Comparison of ENCODE assay signal across 19 cellular contexts in the genomic region with DNA sequence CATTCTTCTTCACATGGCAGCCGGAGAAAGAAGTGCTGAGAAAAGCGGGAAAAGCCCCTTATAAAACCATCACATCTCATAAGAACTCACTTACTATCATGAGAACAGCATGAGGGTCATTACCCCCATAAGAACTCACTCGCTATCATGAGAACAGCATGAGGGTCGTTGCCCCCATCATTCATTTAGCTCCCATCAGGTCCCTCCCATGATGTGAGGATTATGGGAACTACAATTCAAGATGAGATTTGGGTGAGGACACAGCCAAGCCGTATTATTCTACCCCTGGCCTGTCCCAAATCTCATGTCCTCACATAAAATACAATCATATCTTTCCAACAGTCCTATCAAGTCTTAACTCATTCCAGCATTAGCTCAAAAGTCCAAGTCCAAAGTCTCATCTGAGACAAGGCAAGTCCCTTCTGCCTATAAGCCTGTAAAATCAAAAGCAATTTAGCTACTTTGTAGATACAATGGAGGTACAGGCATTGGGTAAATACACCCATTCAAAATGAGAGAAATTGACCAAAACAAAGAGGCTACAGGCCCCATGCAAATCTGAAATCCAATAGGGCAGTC.
DNase-seq lines count a peak whose midpoint lies in the region; ATAC-seq and TF ChIP-seq lines count a peak whose summit lies in the region.
"Had no signal": no experiment of that assay in that cellular context is flagged by ENCODE, and none has a peak within 500 bp of the region (broad histone marks: within the 10 kb centered on the region; RNA-seq: fewer than 3 reads in every experiment).

No MANE protein-coding gene starts in this region.

- no peaks in the 10 kb centered on the region for H3K4me1 ChIP-seq in breast epithelium
- H3K4me1 ChIP-seq in sigmoid colon: peaks cover 0 to 17% (median 8%) of the 10 kb centered on the region in 4 donors
- peaks cover 0 to 22% (median 7%) of the 10 kb centered on the region in 4 donors for H3K4me1 ChIP-seq in transverse colon
- H3K4me1 ChIP-seq: BE2C, colonic mucosa, foreskin keratinocyte had no signal

- peaks cover 18% of the 10 kb centered on the region for H3K27me3 Mint-ChIP-seq in T-helper 17 cell
- H3K27me3 Mint-ChIP-seq: stimulated activated memory B cell treated with anti-CD40 and anti-IgM and Interleukin-4, amounts not matched to agents 10 μg/mL and 1 μg/mL and 100 μg/mL, for 72 hours had no signal

- no peaks in the 10 kb centered on the region for H3K36me3 Mint-ChIP-seq in T-helper 17 cell (ENCODE audit: low read depth)
- H3K36me3 Mint-ChIP-seq: naive B cell; stimulated activated memory B cell treated with anti-CD40 and anti-IgM and Interleukin-4, amounts not matched to agents 10 μg/mL and 1 μg/mL and 100 μg/mL, for 72 hours had no signal

- no peak for TF ChIP-seq CTCF in breast epithelium (IDR thresholded peaks at IDR 0.05)
- TF ChIP-seq CTCF in sigmoid colon (IDR thresholded peaks at IDR 0.05): no peak
- TF ChIP-seq CTCF in transverse colon (IDR thresholded peaks at IDR 0.05): no peak

- TF ChIP-seq POLR2A in breast epithelium (IDR thresholded peaks at IDR 0.05) (no peak), sigmoid colon (IDR thresholded peaks at IDR 0.05) (no peak), transverse colon (IDR thresholded peaks at IDR 0.05) (no peak)

- H3K27ac Mint-ChIP-seq in T-helper 17 cell: no peak overlapping the region
- H3K27ac Mint-ChIP-seq: naive B cell; stimulated activated memory B cell treated with anti-CD40 and anti-IgM and Interleukin-4, amounts not matched to agents 10 μg/mL and 1 μg/mL and 100 μg/mL, for 72 hours had no signal

- no peaks in the 10 kb centered on the region for H3K4me1 Mint-ChIP-seq in T-helper 17 cell
- H3K4me1 Mint-ChIP-seq: naive B cell; stimulated activated memory B cell treated with anti-CD40 and anti-IgM and Interleukin-4, amounts not matched to agents 10 μg/mL and 1 μg/mL and 100 μg/mL, for 72 hours had no signal

- H3K4me3 ChIP-seq in breast epithelium (no peak overlapping the region), sigmoid colon (no peak overlapping the region), transverse colon (no peak overlapping the region)
- H3K4me3 ChIP-seq: colonic mucosa had no signal

- 73 to 80% methylated on average over 5 of the region's 5 CpGs for WGBS in sigmoid colon, 2 donors
- 69 to 71% methylated on average over 3 to 5 of the region's 5 CpGs for WGBS in transverse colon (ENCODE audit: low coverage in 1 of 2), 2 donors

- DNase-seq in breast epithelium (ENCODE audit: low spot score in 2 of 2) (no peak), sigmoid colon (no peak), transverse colon (no peak), epidermal melanocyte (ENCODE audit: insufficient read length, low spot score) (no peak), T-helper 17 cell (no peak)
- DNase-seq: activated CD4-positive, alpha-beta T cell treated with anti-CD3 and anti-CD28 coated beads, Interleukin-2, amount 50 U/mL, for 1 hour; activated gamma-delta T cell treated with Interleukin-2 at 50 U/mL for 16 hours; BE2C; foreskin keratinocyte; naive B cell; NCI-H1930; posterior cingulate gyrus; stimulated activated CD4-positive, alpha-beta T cell treated with anti-CD3 and anti-CD28 coated beads, Interleukin-15, amount 100 ng/mL, for 24 hours; SW 1271 had no signal

- in situ Hi-C loops in transverse colon (cut with MboI; ENCODE audit: low pct_ligation_motif_present in 1 of 4, low pct_unique_long_range_greater_than_20kb in 1 of 4, low sequenced_read_pairs in 3 of 4): no loop called here

- H3K4me3 Mint-ChIP-seq in T-helper 17 cell: no peak overlapping the region
- H3K4me3 Mint-ChIP-seq: naive B cell; stimulated activated memory B cell treated with anti-CD40 and anti-IgM and Interleukin-4, amounts not matched to agents 10 μg/mL and 1 μg/mL and 100 μg/mL, for 72 hours had no signal

- intact Hi-C loops in breast epithelium (cut with DNase I; ENCODE audit: low total_unique reads) (no loop called here), sigmoid colon (cut with DNase I) (no loop called here), transverse colon (cut with DNase I; ENCODE audit: low total_unique reads) (no loop called here)

- TF ChIP-seq EP300 in sigmoid colon (IDR thresholded peaks at IDR 0.05) (no peak), transverse colon (IDR thresholded peaks at IDR 0.05; ENCODE audit: low read depth) (no peak)

- ATAC-seq in HG03354 (IDR thresholded peaks at IDR 0.05; ENCODE audit: poor library complexity, severe bottlenecking, unreplicated experiment): no peak
- ATAC-seq in T-helper 17 cell: no peak
- ATAC-seq: foreskin keratinocyte; HCT116; stimulated activated memory B cell treated with anti-CD40 and anti-IgM and Interleukin-4, amounts not matched to agents 10 μg/mL and 1 μg/mL and 100 μg/mL, for 72 hours had no signal

- H3K36me3 ChIP-seq in breast epithelium (no peaks in the 10 kb centered on the region), sigmoid colon (no peaks in the 10 kb centered on the region), transverse colon (no peaks in the 10 kb centered on the region)
- H3K36me3 ChIP-seq: BE2C, colonic mucosa had no signal

- H3K27me3 ChIP-seq in breast epithelium (no peaks in the 10 kb centered on the region), layer of hippocampus (ENCODE audit: control insufficient read depth, insufficient read depth, low read length) (no peaks in the 10 kb centered on the region), sigmoid colon (no peaks in the 10 kb centered on the region), transverse colon (no peaks in the 10 kb centered on the region)
- H3K27me3 ChIP-seq: BE2C, colonic mucosa, foreskin keratinocyte had no signal

- H3K27ac ChIP-seq in breast epithelium (peak overlapping the region; percentile 63 to 86), layer of hippocampus (ENCODE audit: low read depth, low read length) (peak overlapping the region; percentile 60), sigmoid colon (peak overlapping the region; percentile 44 to 66 (median 52)), transverse colon (peak overlapping the region in 3 of 4 donors; percentile 51 to 64 (median 56))
- H3K27ac ChIP-seq: foreskin keratinocyte had no signal

- no peaks in the 10 kb centered on the region for H3K9me3 ChIP-seq in breast epithelium
- no peaks in the 10 kb centered on the region for H3K9me3 ChIP-seq in sigmoid colon
- no peaks in the 10 kb centered on the region for H3K9me3 ChIP-seq in transverse colon
- no peaks in the 10 kb centered on the region for H3K9me3 ChIP-seq in T-helper 17 cell (ENCODE audit: control insufficient read depth, low read length, poor library complexity, severe bottlenecking)
- H3K9me3 ChIP-seq: BE2C, colonic mucosa had no signal
